23 cellular contexts compared by ENCODE assay signal in the genomic region with DNA sequence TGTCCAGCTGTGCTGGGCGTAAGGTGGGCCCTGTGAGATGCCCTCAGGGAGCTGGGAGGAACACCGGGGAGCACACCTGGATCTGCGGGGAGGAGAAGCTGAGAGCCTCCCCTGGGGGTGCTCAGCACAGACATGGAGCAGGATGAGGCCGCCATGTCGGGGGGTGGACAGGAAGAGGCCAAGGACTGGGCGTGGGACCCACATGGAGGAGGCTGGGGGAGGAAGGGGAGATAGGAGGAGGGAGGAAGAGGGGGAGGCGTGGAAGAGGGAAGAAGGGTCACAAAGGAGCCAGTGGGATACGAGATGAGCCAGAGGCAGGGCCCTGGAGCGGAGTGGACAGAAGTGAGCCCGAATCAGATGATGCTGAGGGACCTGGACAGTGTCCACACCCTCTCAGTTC.
DNase-seq lines count a peak whose midpoint lies in the region; ATAC-seq, FAIRE-seq and TF ChIP-seq lines count a peak whose summit lies in the region.
"Had no signal": no experiment of that assay in that cellular context is flagged by ENCODE, and none has a peak within 500 bp of the region (broad histone marks: within the 10 kb centered on the region; RNA-seq: fewer than 3 reads in every experiment).

No MANE protein-coding gene starts in this region.

- no peaks in the 10 kb centered on the region for H3F3A ChIP-seq in neural progenitor cell (ENCODE audit: low read depth)

- POLR2A ChIA-PET in K562 (lab: Yijun Ruan, JAX) (interaction anchor here (0.6 to 1.3 kb wide), 3 partner anchors 14 to 476 kb away, joined by 3 to 4 read pairs (median 4); no protein-coding TSS in a partner anchor), WTC11 (lab: Charles Lee) (no interaction called here)

- H3K4me1 ChIP-seq in K562 (replicated peaks in 1 of 2; ENCODE audit: control insufficient read depth in 2 of 2, insufficient read depth in 2 of 2, low read length in 2 of 2) (peaks cover 0 to 25% of the 10 kb centered on the region in 2 experiments; a peak in 2 of 5 replicates), neural progenitor cell (no peaks in the 10 kb centered on the region), psoas muscle (peaks cover 5% of the 10 kb centered on the region)
- H3K4me1 ChIP-seq: stomach had no signal

- H3K27me3 ChIP-seq in K562 (ENCODE audit: control insufficient read depth in 2 of 2, insufficient read depth in 2 of 2, low read length in 2 of 2) (no peaks in the 10 kb centered on the region), neural progenitor cell (no peaks in the 10 kb centered on the region), psoas muscle (ENCODE audit: insufficient read depth in 3 of 3, low read length in 2 of 3) (no peaks in the 10 kb centered on the region)
- H3K27me3 ChIP-seq: stomach had no signal

- BruUV-seq in K562 (replicated peaks; lab: Mats Ljungman, UMichigan), result no TSS peak

- H3K4me1 Mint-ChIP-seq in neural progenitor cell (no peaks in the 10 kb centered on the region), WTC11 (no peaks in the 10 kb centered on the region)

- H3K27ac ChIP-seq in K562 (ENCODE audit: extremely low read depth, low read depth, low read length), result no peak overlapping the region
- no peak overlapping the region for H3K27ac ChIP-seq in neural progenitor cell
- H3K27ac ChIP-seq in psoas muscle, result no peak overlapping the region
- H3K27ac ChIP-seq: stomach, VCaP had no signal

- no peaks in the 10 kb centered on the region for H3K27me3 Mint-ChIP-seq in neural progenitor cell (ENCODE audit: insufficient read depth, low read depth)
- no peaks in the 10 kb centered on the region for H3K27me3 Mint-ChIP-seq in WTC11 (ENCODE audit: low read depth)
- H3K27me3 Mint-ChIP-seq: activated CD8-positive, alpha-beta T cell treated with anti-CD3 and anti-CD28 coated beads for 36 hours; CD4-positive, CD25-positive, alpha-beta regulatory T cell; naive thymus-derived CD8-positive, alpha-beta T cell had no signal

- TF ChIP-seq EP300 in K562 (IDR thresholded peaks at IDR 0.05; ENCODE audit: low read length), result no peak

- H3K9ac ChIP-seq in K562 (ENCODE audit: insufficient read depth in 1 of 2, low read depth in 2 of 2, low read length in 2 of 2) (no peak overlapping the region), neural progenitor cell (no peak overlapping the region)

- H3K36me3 ChIP-seq in K562 (ENCODE audit: control insufficient read depth, insufficient read depth, low read length), result peaks cover 4% of the 10 kb centered on the region; the same call in 1 of the 3 replicates
- no peaks in the 10 kb centered on the region for H3K36me3 ChIP-seq in neural progenitor cell
- no peaks in the 10 kb centered on the region for H3K36me3 ChIP-seq in psoas muscle (ENCODE audit: insufficient read depth in 1 of 2, low read depth in 1 of 2)
- H3K36me3 ChIP-seq: stomach had no signal

- H3K4me3 ChIP-seq in K562 (no peak overlapping the region), neural progenitor cell (no peak overlapping the region), psoas muscle (no peak overlapping the region)
- H3K4me3 ChIP-seq: stomach had no signal

- peaks cover 5% of the 10 kb centered on the region; the same call in 2 of the 3 replicates for H3K79me2 ChIP-seq in K562 (ENCODE audit: control insufficient read depth, insufficient read depth, low read length)
- H3K79me2 ChIP-seq in neural progenitor cell (ENCODE audit: low read depth), result no peaks in the 10 kb centered on the region

- ATAC-seq in Right ventricle myocardium inferior (no peak), left cardiac atrium (no peak), K562 (no peak), psoas muscle (no peak), WTC11 (no peak), GM18517 (IDR thresholded peaks at IDR 0.05; ENCODE audit: unreplicated experiment) (no peak)
- ATAC-seq: activated CD8-positive, alpha-beta T cell treated with anti-CD3 and anti-CD28 coated beads for 36 hours; naive thymus-derived CD8-positive, alpha-beta T cell had no signal

- in situ Hi-C loops in K562 (cut with MboI), result no loop called here

- FAIRE-seq in K562 (lab: Jason Lieb, UNC), result no peak
- FAIRE-seq: islet of Langerhans had no signal

- H3K9me3 ChIP-seq in K562 (replicated peaks; ENCODE audit: control insufficient read depth, insufficient read depth, low read depth, low read length), result no peaks in the 10 kb centered on the region
- H3K9me3 ChIP-seq in neural progenitor cell (ENCODE audit: low read depth), result no peaks in the 10 kb centered on the region
- H3K9me3 ChIP-seq in psoas muscle, result no peaks in the 10 kb centered on the region
- H3K9me3 ChIP-seq: stomach had no signal

- DNase-seq in Right ventricle myocardium inferior (ENCODE audit: missing footprints) (peak; percentile 15), left cardiac atrium (no peak), K562 (ENCODE audit: extremely low read depth in 1 of 4, low spot score in 3 of 4) (no peak), neural progenitor cell (ENCODE audit: low spot score) (no peak), ureter (ENCODE audit: low spot score) (peak; percentile 42), psoas muscle (no peak), WTC11 (ENCODE audit: low spot score) (no peak)
- DNase-seq: ACHN; activated CD8-positive, alpha-beta T cell treated with anti-CD3 and anti-CD28 coated beads for 36 hours; amygdala; CD4-positive, CD25-positive, alpha-beta regulatory T cell; GF-D8; KG1; mesendoderm; NCI-H187 treated with DMSO at 0.1 percent for 48 hours; NCI-H226; stimulated activated CD4-positive, alpha-beta T cell treated with anti-CD3 and anti-CD28 coated beads, Interleukin-1b, Interleukin-23, amount 100 ng/mL, for 48 hours; T-helper 2 cell had no signal

- no peak overlapping the region for H2AFZ ChIP-seq in K562 (ENCODE audit: low read depth, low read length)
- H2AFZ ChIP-seq in neural progenitor cell (replicated peaks), result no peak overlapping the region

- peaks cover 5% of the 10 kb centered on the region for H3K9me1 ChIP-seq in K562 (ENCODE audit: control insufficient read depth, insufficient read depth, low read length)

- H3K27ac Mint-ChIP-seq in neural progenitor cell (peak overlapping the region; percentile 42), WTC11 (no peak overlapping the region)
- H3K27ac Mint-ChIP-seq: activated CD8-positive, alpha-beta T cell treated with anti-CD3 and anti-CD28 coated beads for 36 hours had no signal

- intact Hi-C loops in Right ventricle myocardium inferior (cut with DNase I), result loop anchor here (5.0 kb wide), 1 partner anchor 85 kb away; no protein-coding TSS in a partner anchor
- intact Hi-C loops in left cardiac atrium (cut with DNase I), result no loop called here
- intact Hi-C loops in K562 (cut with micrococcal nuclease), result loop anchor here (5.0 kb wide), 1 partner anchor 130 kb away; no protein-coding TSS in a partner anchor
- intact Hi-C loops in psoas muscle (cut with DNase I), result no loop called here

- no peak for TF ChIP-seq POLR2A in K562 (conservative IDR thresholded peaks at IDR 0.05)

- H3K4me2 ChIP-seq in K562 (ENCODE audit: insufficient read depth, low read length), result no peak overlapping the region
- H3K4me2 ChIP-seq in neural progenitor cell, result no peak overlapping the region

- CTCF ChIA-PET in K562 (lab: Yijun Ruan, JAX; ENCODE audit: low intra/inter-chr PET ratio), result no interaction called here
- CTCF ChIA-PET in WTC11 (lab: Charles Lee), result no interaction called here

- H3K4me3 Mint-ChIP-seq in neural progenitor cell (no peak overlapping the region), WTC11 (no peak overlapping the region)
- H3K4me3 Mint-ChIP-seq: activated CD8-positive, alpha-beta T cell treated with anti-CD3 and anti-CD28 coated beads for 36 hours; CD4-positive, CD25-positive, alpha-beta regulatory T cell; naive thymus-derived CD8-positive, alpha-beta T cell had no signal

- H3K9me3 Mint-ChIP-seq in neural progenitor cell (no peaks in the 10 kb centered on the region), WTC11 (no peaks in the 10 kb centered on the region)
- H3K9me3 Mint-ChIP-seq: activated CD8-positive, alpha-beta T cell treated with anti-CD3 and anti-CD28 coated beads for 36 hours had no signal

- H3K36me3 Mint-ChIP-seq in neural progenitor cell, result no peaks in the 10 kb centered on the region
- H3K36me3 Mint-ChIP-seq in WTC11, result no peaks in the 10 kb centered on the region
- H3K36me3 Mint-ChIP-seq: CD4-positive, CD25-positive, alpha-beta regulatory T cell; naive thymus-derived CD8-positive, alpha-beta T cell had no signal

- WGBS in K562 (ENCODE audit: insufficient coverage, low coverage, missing lambda C conversion rate), result 84% methylated on average over 6 of the region's 10 CpGs
- WGBS in psoas muscle, 3 donors, result 82 to 94% (median 87%) methylated on average over 10 of the region's 10 CpGs

- no peaks in the 10 kb centered on the region; the same call in 1 of the 2 replicates for H4K20me1 ChIP-seq in K562 (replicated peaks; ENCODE audit: control insufficient read depth, insufficient read depth, low read length)
- no peaks in the 10 kb centered on the region for H4K20me1 ChIP-seq in neural progenitor cell (ENCODE audit: low read depth)

- TF ChIP-seq CTCF in K562 (IDR thresholded peaks at IDR 0.05 in 2 of 3, conservative IDR thresholded peaks at IDR 0.05 in 1 of 3; ENCODE audit: insufficient read depth in 2 of 3, low read depth in 1 of 3, low read length in 3 of 3) (no peak), neural progenitor cell (IDR thresholded peaks at IDR 0.05) (no peak), psoas muscle (IDR thresholded peaks at IDR 0.05) (no peak), WTC11 (IDR thresholded peaks at IDR 0.05) (no peak)

- TF ChIP-seq RAD21 in K562 (CRISPR knock-in tag; conservative IDR thresholded peaks at IDR 0.05 in 1 of 2, IDR thresholded peaks at IDR 0.05 in 1 of 2), result no peak

TF ChIP-seq in K562, 482 proteins besides CTCF, POLR2A, EP300 and RAD21 (continues in another document):
- peak; percentile 38; the same call in 1 of the 2 replicates for TF ChIP-seq ZNF263 (CRISPR knock-in tag; IDR thresholded peaks at IDR 0.05; ENCODE audit: borderline replicate concordance)

TF ChIP-seq in WTC11, 78 proteins besides CTCF, POLR2A, EP300 and RAD21 (continues in another document):
- no peak for TF ChIP-seq TCF7 (CRISPR knock-in tag; IDR thresholded peaks at IDR 0.05; ENCODE audit: low read depth)
- TF ChIP-seq JAZF1 (CRISPR knock-in tag; IDR thresholded peaks at IDR 0.05), result no peak

Comparison
In these comparisons a context has a peak if more than half of its experiments do, and no peak if none do; other contexts are left out.
1. DNase-seq: peak in Right ventricle myocardium inferior (single experiment) and ureter (single experiment); none in left cardiac atrium (single experiment), K562 (0 of 4), neural progenitor cell (single experiment), psoas muscle (0 of 2) and WTC11 (single experiment).
2. intact Hi-C loops: an anchor here in Right ventricle myocardium inferior (5.0 kb wide) and K562 (5.0 kb wide); none called in left cardiac atrium and psoas muscle.